ENCODE assay signal across 18 cellular contexts in the genomic region with DNA sequence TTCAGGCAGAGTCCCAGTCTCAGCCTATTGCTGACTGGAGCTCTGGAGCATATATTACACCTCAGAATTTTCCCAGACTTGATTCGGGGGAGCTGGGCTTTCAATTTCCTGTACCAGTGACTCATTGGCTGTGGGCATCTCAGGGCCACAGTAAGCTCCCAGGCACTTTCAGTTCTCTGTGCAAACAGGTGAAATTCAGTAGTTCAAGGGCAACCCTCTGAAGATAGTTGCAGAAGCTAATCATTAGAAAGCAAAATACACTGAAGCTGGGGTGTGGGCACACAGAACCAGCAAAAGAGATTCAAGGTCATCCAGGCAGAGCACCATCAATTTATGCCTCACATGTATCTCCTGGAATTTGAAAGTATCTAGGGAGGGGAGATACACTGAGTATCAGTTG. TPM values are rescaled to one million over a fixed set of nuclear protein-coding genes. Genes with fewer than 3 reads are reported as not detected.
A peak's percentile ranks its signal among the peaks of the same experiment; 100 is the strongest.
DNase-seq lines count a peak whose midpoint lies in the region; ATAC-seq, FAIRE-seq and TF ChIP-seq lines count a peak whose summit lies in the region.
"Had no signal": no experiment of that assay in that cellular context is flagged by ENCODE, and none has a peak within 500 bp of the region (broad histone marks: within the 10 kb centered on the region; RNA-seq: fewer than 3 reads in every experiment).

No MANE protein-coding gene starts in this region.

- H3K4me2 ChIP-seq in OCI-LY7 (ENCODE audit: low read length) (peak overlapping the region; percentile 30; the same call in 1 of the 2 replicates), endothelial cell of umbilical vein (ENCODE audit: insufficient read depth, low read length) (no peak overlapping the region), SK-N-SH (no peak overlapping the region)

- TF ChIP-seq POLR2A in endothelial cell of umbilical vein (IDR thresholded peaks at IDR 0.05; ENCODE audit: low read depth, low read length): no peak

- no peak overlapping the region for H3K27ac ChIP-seq in OCI-LY7 (ENCODE audit: low read depth, low read length, poor library complexity, severe bottlenecking)
- no peak overlapping the region for H3K27ac ChIP-seq in endothelial cell of umbilical vein (ENCODE audit: insufficient read depth, low read depth, low read length)
- H3K27ac ChIP-seq in SK-N-SH (ENCODE audit: low read depth in 2 of 2, low read length in 1 of 2): no peak overlapping the region
- H3K27ac ChIP-seq: body of pancreas, psoas muscle had no signal

- H3K4me3 ChIP-seq in OCI-LY7 (ENCODE audit: low read depth, low read length, poor library complexity, severe bottlenecking) (no peak overlapping the region), endothelial cell of umbilical vein (replicated peaks in 1 of 3; ENCODE audit: insufficient read depth in 1 of 3, low read depth in 1 of 3, low read length in 3 of 3) (no peak overlapping the region), SK-N-SH (ENCODE audit: low read depth in 2 of 2, low read length in 1 of 2) (no peak overlapping the region)
- H3K4me3 ChIP-seq: body of pancreas, psoas muscle had no signal

- H3K4me1 ChIP-seq in OCI-LY7 (ENCODE audit: insufficient read depth, low read length, poor library complexity, severe bottlenecking) (peaks cover 39% of the 10 kb centered on the region), endothelial cell of umbilical vein (ENCODE audit: control insufficient read depth, extremely low read depth, insufficient read depth, low read length) (no peaks in the 10 kb centered on the region), SK-N-SH (ENCODE audit: control insufficient read depth in 1 of 2, insufficient read depth in 2 of 2, low read depth in 1 of 2, low read length in 1 of 2) (no peaks in the 10 kb centered on the region)
- H3K4me1 ChIP-seq: body of pancreas, psoas muscle had no signal

- BruUV-seq in OCI-LY7 (replicated peaks; lab: Mats Ljungman, UMichigan) (no TSS peak), endothelial cell of umbilical vein (replicated peaks; lab: Mats Ljungman, UMichigan) (no TSS peak)

- no peaks in the 10 kb centered on the region for H3K9me1 ChIP-seq in endothelial cell of umbilical vein (replicated peaks; ENCODE audit: control insufficient read depth, extremely low read depth, insufficient read depth, low read length)

- FAIRE-seq in endothelial cell of umbilical vein (lab: Jason Lieb, UNC): no peak
- FAIRE-seq: kidney had no signal

- H3K79me2 ChIP-seq in OCI-LY7 (ENCODE audit: insufficient read depth, low read depth, low read length) (no peaks in the 10 kb centered on the region), endothelial cell of umbilical vein (ENCODE audit: control insufficient read depth, insufficient read depth, low read length) (no peaks in the 10 kb centered on the region), SK-N-SH (ENCODE audit: insufficient read depth) (no peaks in the 10 kb centered on the region)

- H3K9ac ChIP-seq in endothelial cell of umbilical vein (replicated peaks; ENCODE audit: extremely low read depth, insufficient read depth, low read length) (no peak overlapping the region), SK-N-SH (no peak overlapping the region)

- POLR2A ChIA-PET in OCI-LY7 (lab: Charles Lee): interaction anchor here (1.3 to 3.7 kb wide), 5 partner anchors 9 to 22 kb away, joined by 3 to 17 read pairs (median 6); a partner anchor contains a TSS
- POLR2A ChIA-PET in endothelial cell of umbilical vein (lab: Charles Lee): no interaction called here
- POLR2A ChIA-PET in SK-N-SH (lab: Yijun Ruan, JAX): no interaction called here

- no peaks in the 10 kb centered on the region for H3K9me2 ChIP-seq in OCI-LY7 (ENCODE audit: insufficient read depth, low read length)
- H3K9me2 ChIP-seq in SK-N-SH: no peaks in the 10 kb centered on the region

- H3K27me3 ChIP-seq in endothelial cell of umbilical vein (ENCODE audit: control insufficient read depth in 2 of 2, insufficient read depth in 2 of 2, low read length in 2 of 2): peaks cover 4 to 10% of the 10 kb centered on the region in 2 experiments
- no peaks in the 10 kb centered on the region for H3K27me3 ChIP-seq in SK-N-SH (ENCODE audit: insufficient read depth)
- H3K27me3 ChIP-seq: body of pancreas had no signal

- dilution Hi-C loops in endothelial cell of umbilical vein (cut with MboI; ENCODE audit: extremely low pct_ligation_motif_present, low sequenced_read_pairs): no loop called here

- 0% methylated on average over 1 of the region's 1 CpG for WGBS in SK-N-SH (ENCODE audit: low lambda C conversion rate)

- H3F3A ChIP-seq in SK-N-SH (replicated peaks; ENCODE audit: insufficient read depth): no peaks in the 10 kb centered on the region

- H4K20me1 ChIP-seq in OCI-LY7 (ENCODE audit: insufficient read depth, low read length) (no peaks in the 10 kb centered on the region), endothelial cell of umbilical vein (replicated peaks; ENCODE audit: control insufficient read depth, extremely low read depth, insufficient read depth, low read length) (no peaks in the 10 kb centered on the region), SK-N-SH (ENCODE audit: insufficient read depth) (no peaks in the 10 kb centered on the region)

- TF ChIP-seq CTCF in OCI-LY7 (conservative IDR thresholded peaks at IDR 0.05; ENCODE audit: low read length) (no peak), endothelial cell of umbilical vein (IDR thresholded peaks at IDR 0.05; ENCODE audit: extremely low read depth in 1 of 2, insufficient read depth in 1 of 2, low read depth in 1 of 2, low read length in 2 of 2) (no peak), SK-N-SH (IDR thresholded peaks at IDR 0.05) (no peak)

- TF ChIP-seq RAD21 in SK-N-SH (IDR thresholded peaks at IDR 0.05; ENCODE audit: low read length): no peak

- DNase-seq in ELR (ENCODE audit: low read depth) (peak; percentile 74), OCI-LY7 (ENCODE audit: low spot score) (no peak), endothelial cell of umbilical vein (ENCODE audit: low read depth, low spot score) (no peak), islet precursor cell (no peak), LoVo (ENCODE audit: low spot score) (no peak), SK-N-SH (no peak)
- DNase-seq: activated T-cell treated with anti-CD3 and anti-CD28 coated beads, Interleukin-2, amount 50 U/mL, for 1 hour; body of pancreas; H9; kidney; NCI-H2171; psoas muscle had no signal

- ATAC-seq in GM19452 (IDR thresholded peaks at IDR 0.05; ENCODE audit: unreplicated experiment) (peak; percentile 56), HG03025 (IDR thresholded peaks at IDR 0.05; ENCODE audit: low FRiP score, unreplicated experiment) (no peak)
- ATAC-seq: body of pancreas, psoas muscle, WTC11 had no signal

- TF ChIP-seq EP300 in SK-N-SH (IDR thresholded peaks at IDR 0.05; ENCODE audit: borderline replicate concordance in 1 of 2, low read depth in 1 of 2, low read length in 1 of 2): no peak

- intact Hi-C loops in OCI-LY7 (cut with micrococcal nuclease; ENCODE audit: unreplicated experiment) (no loop called here), endothelial cell of umbilical vein (cut with micrococcal nuclease) (loop anchor here (10.0 kb wide), 1 partner anchor 524 kb away; a partner anchor contains a TSS)

- CTCF ChIA-PET in OCI-LY7 (lab: Charles Lee; ENCODE audit: unreplicated experiment): interaction anchor here (0.6 kb wide), 1 partner anchor 51 kb away, joined by 3 read pairs; no protein-coding TSS in a partner anchor
- CTCF ChIA-PET in endothelial cell of umbilical vein (lab: Charles Lee): interaction anchor here (0.8 to 1.8 kb wide), 4 partner anchors 9 to 65 kb away, joined by 3 to 11 read pairs (median 3); no protein-coding TSS in a partner anchor
- CTCF ChIA-PET in SK-N-SH (lab: Yijun Ruan, JAX): interaction anchor here (0.8 to 2.3 kb wide), 2 partner anchors 21 to 63 kb away, joined by 4 to 13 read pairs; no protein-coding TSS in a partner anchor

- H3K9me3 ChIP-seq in OCI-LY7 (ENCODE audit: low read length) (no peaks in the 10 kb centered on the region), endothelial cell of umbilical vein (replicated peaks; ENCODE audit: control insufficient read depth, insufficient read depth, low read length) (no peaks in the 10 kb centered on the region), SK-N-SH (no peaks in the 10 kb centered on the region)
- H3K9me3 ChIP-seq: body of pancreas, psoas muscle had no signal

- H3K36me3 ChIP-seq in OCI-LY7 (ENCODE audit: insufficient read depth, low read length) (no peaks in the 10 kb centered on the region), endothelial cell of umbilical vein (ENCODE audit: control insufficient read depth in 2 of 2, extremely low read depth in 1 of 2, insufficient read depth in 2 of 2, low read length in 2 of 2) (no peaks in the 10 kb centered on the region), SK-N-SH (replicated peaks in 1 of 2; ENCODE audit: control insufficient read depth in 1 of 2, insufficient read depth in 2 of 2, low read length in 1 of 2) (no peaks in the 10 kb centered on the region)

- H2AFZ ChIP-seq in OCI-LY7 (ENCODE audit: low read length) (no peak overlapping the region), endothelial cell of umbilical vein (ENCODE audit: low read depth, low read length) (no peak overlapping the region), SK-N-SH (ENCODE audit: low read depth) (no peak overlapping the region)

RNA-seq across cellular contexts. Expression of a gene that starts 8.1 kb away (rescaled TPM):
- total RNA-seq in OCI-LY7 (2014; rRNA removed; shearing (Covaris generic)): 79.5 and 95.3 TPM in 2 replicates
- total RNA-seq in OCI-LY7 (2022) (157 and 189 TPM in 2 replicates), endothelial cell of umbilical vein (68.2 and 76.3 TPM in 2 replicates)
- polyA plus RNA-seq in endothelial cell of umbilical vein (6.5 and 7.1 TPM in 2 replicates), SK-N-SH (2012; rRNA removed) (10.0 and 11.8 TPM in 2 replicates)
- 11.8 and 14.1 TPM in 2 replicates for polyA plus RNA-seq in endothelial cell of umbilical vein (2011; cell fraction: cytosol; rRNA removed)
- polyA plus RNA-seq in endothelial cell of umbilical vein (2011; cell fraction: nucleus; rRNA removed): 28.9 and 40.7 TPM in 2 replicates
- 24.6 and 38.0 TPM in 2 replicates for polyA plus RNA-seq in endothelial cell of umbilical vein (2012)
- 67.2 and 81.4 TPM in 2 replicates for polyA minus RNA-seq in endothelial cell of umbilical vein
- polyA minus RNA-seq in endothelial cell of umbilical vein (2011; cell fraction: cytosol; rRNA and poly(A)+ RNA removed): 7.7 TPM
- 57.7 and 69.8 TPM in 2 replicates for polyA minus RNA-seq in endothelial cell of umbilical vein (2011; cell fraction: nucleus; rRNA and poly(A)+ RNA removed)
- polyA plus RNA-seq in SK-N-SH (2012; cell fraction: cytosol; rRNA removed): 13.9 and 15.0 TPM in 2 replicates
- polyA plus RNA-seq in SK-N-SH (2012; cell fraction: nucleus; rRNA removed): 7.3 and 12.6 TPM in 2 replicates

RNA-seq across cellular contexts. Expression of a gene that starts 32.8 kb away (rescaled TPM):
- total RNA-seq in OCI-LY7 (2014; rRNA removed; shearing (Covaris generic)): 9.0 and 10.7 TPM in 2 replicates
- 6.8 and 13.1 TPM in 2 replicates for total RNA-seq in OCI-LY7 (2022)
- total RNA-seq in endothelial cell of umbilical vein: not detected in 2 replicates
- polyA plus RNA-seq in endothelial cell of umbilical vein: not detected in 2 replicates
- not detected in 2 replicates for polyA plus RNA-seq in endothelial cell of umbilical vein (2011; cell fraction: cytosol; rRNA removed)
- not detected in 2 replicates for polyA plus RNA-seq in endothelial cell of umbilical vein (2011; cell fraction: nucleus; rRNA removed)
- 0.19 TPM in 1 of 2 replicates, not detected in the other for polyA plus RNA-seq in endothelial cell of umbilical vein (2012)
- not detected in 2 replicates for polyA minus RNA-seq in endothelial cell of umbilical vein
- polyA minus RNA-seq in endothelial cell of umbilical vein (2011; cell fraction: cytosol; rRNA and poly(A)+ RNA removed): not detected
- not detected in 2 replicates for polyA minus RNA-seq in endothelial cell of umbilical vein (2011; cell fraction: nucleus; rRNA and poly(A)+ RNA removed)
- polyA plus RNA-seq in SK-N-SH (2012; rRNA removed): not detected in 2 replicates
- polyA plus RNA-seq in SK-N-SH (2012; cell fraction: cytosol; rRNA removed): not detected in 2 replicates
- polyA plus RNA-seq in SK-N-SH (2012; cell fraction: nucleus; rRNA removed): not detected in 2 replicates
- total RNA-seq: body of pancreas, glomerular endothelial cell, kidney, myocyte, psoas muscle, ureter had no signal
- polyA plus RNA-seq: psoas muscle had no signal
